ENCODE assay signal across 10 cellular contexts in genomic region chr2:171225302-171225980, GRCh38.
A peak's percentile ranks its signal among the peaks of the same experiment; 100 is the strongest.
DNase-seq lines count a peak whose midpoint lies in the region; FAIRE-seq and TF ChIP-seq lines count a peak whose summit lies in the region.
"Had no signal": no experiment of that assay in that cellular context is flagged by ENCODE, and none has a peak within 500 bp of the region (broad histone marks: within the 10 kb centered on the region; RNA-seq: fewer than 3 reads in every experiment).

No MANE protein-coding gene starts in this region.

- H3K4me3 Mint-ChIP-seq in chondrocyte (ENCODE audit: unreplicated experiment), result no peak overlapping the region

- peaks cover 6% of the 10 kb centered on the region for H3K9me3 Mint-ChIP-seq in chondrocyte (ENCODE audit: low read depth)

- H3K4me1 Mint-ChIP-seq in chondrocyte (ENCODE audit: low read depth), result peaks cover 18% of the 10 kb centered on the region

- peaks cover 4% of the 10 kb centered on the region for H3K9me3 ChIP-seq in WERI-Rb-1 (ENCODE audit: severe bottlenecking)
- H3K9me3 ChIP-seq: testis had no signal

- no peaks in the 10 kb centered on the region for H3K27me3 ChIP-seq in WERI-Rb-1 (ENCODE audit: insufficient read depth, low read depth, severe bottlenecking)
- H3K27me3 ChIP-seq: testis had no signal

- no peak overlapping the region for H3K27ac ChIP-seq in WERI-Rb-1
- H3K27ac ChIP-seq: testis had no signal

- H3K4me3 ChIP-seq in NB4 (ENCODE audit: low read depth, low read length) (no peak overlapping the region), skeletal muscle cell (ENCODE audit: low read depth, low read length) (no peak overlapping the region), WERI-Rb-1 (ENCODE audit: low read depth, low read length) (no peak overlapping the region)
- H3K4me3 ChIP-seq: testis had no signal

- TF ChIP-seq POLR2A in GM12891 (IDR thresholded peaks at IDR 0.05; ENCODE audit: low read depth, low read length) (no peak), NB4 (IDR thresholded peaks at IDR 0.05; ENCODE audit: extremely low read depth, insufficient read length) (no peak)

- H3K36me3 Mint-ChIP-seq in chondrocyte (ENCODE audit: low read depth), result peaks cover 4% of the 10 kb centered on the region

- TF ChIP-seq CTCF in NB4 (IDR thresholded peaks at IDR 0.05; ENCODE audit: low read depth, low read length), result no peak
- peak; percentile 48 for TF ChIP-seq CTCF in chondrocyte (IDR thresholded peaks at IDR 0.05)
- no peak for TF ChIP-seq CTCF in WERI-Rb-1 (IDR thresholded peaks at IDR 0.05; ENCODE audit: low read depth, low read length)

- no peaks in the 10 kb centered on the region for H3K36me3 ChIP-seq in WERI-Rb-1

- FAIRE-seq in GM12891 (lab: Jason Lieb, UNC), result peak; percentile 78

- no peaks in the 10 kb centered on the region for H3K27me3 Mint-ChIP-seq in chondrocyte (ENCODE audit: low read depth)

- DNase-seq in GM12891 (ENCODE audit: insufficient read length, low spot score), result no peak
- DNase-seq in NB4 (ENCODE audit: low read depth), result peak; percentile 55
- DNase-seq in chondrocyte (ENCODE audit: low spot score), result no peak
- DNase-seq in skeletal muscle cell (ENCODE audit: low read depth), result peak; percentile 66
- no peak for DNase-seq in WERI-Rb-1
- DNase-seq in NOMO-1 treated with dmso at 0.1 percent for 144 hours (lab: John Stamatoyannopoulos, UW; ENCODE audit: unreplicated experiment), result no peak
- DNase-seq in occipital lobe (lab: John Stamatoyannopoulos, UW), result no peak
- DNase-seq: caudate nucleus, NCI-H1417, testis had no signal

- H3K27ac Mint-ChIP-seq in chondrocyte (ENCODE audit: unreplicated experiment), result peak overlapping the region; percentile 41

TF ChIP-seq in GM12891, 5 proteins besides CTCF, POLR2A, EP300 and RAD21:
- no peak for TF ChIP-seq POLR2AphosphoS5 (IDR thresholded peaks at IDR 0.05; ENCODE audit: low read depth, low read length)
- TF ChIP-seq TAF1 (IDR thresholded peaks at IDR 0.05; ENCODE audit: low read depth, low read length), result no peak
- TF ChIP-seq PAX5 (IDR thresholded peaks at IDR 0.05; ENCODE audit: insufficient read depth, low read length, severe bottlenecking), result no peak
- TF ChIP-seq POU2F2 (IDR thresholded peaks at IDR 0.05; ENCODE audit: low read depth, low read length), result no peak
- TF ChIP-seq SPI1 (IDR thresholded peaks at IDR 0.05; ENCODE audit: low read depth, low read length), result peak; percentile 65
TF ChIP-seq in GM12891: peak in this region for 1.

Comparison
In these comparisons a context has a peak if more than half of its experiments do, and no peak if none do; other contexts are left out.
1. DNase-seq: peak in NB4 (single experiment) and skeletal muscle cell (single experiment); none in GM12891 (single experiment), chondrocyte (single experiment), WERI-Rb-1 (single experiment), NOMO-1 treated with dmso at 0.1 percent for 144 hours (single experiment) and occipital lobe (single experiment).